Comparison of ENCODE assay signal across 1 cellular context in genomic region chr1:218347713-218348627, GRCh38.
TF ChIP-seq lines count a peak whose summit lies in the region.

No MANE protein-coding gene starts in this region.

TF ChIP-seq in K562, 482 proteins besides CTCF, POLR2A, EP300 and RAD21 (continued from another document):
- no peak for TF ChIP-seq PBX2 (CRISPR knock-in tag; IDR thresholded peaks at IDR 0.05; ENCODE audit: low read depth)
- peak; percentile 53; the same call in 1 of the 2 replicates for TF ChIP-seq PBX2 (tag; conservative IDR thresholded peaks at IDR 0.05; ENCODE audit: low read depth)
- TF ChIP-seq, protein P1, sequence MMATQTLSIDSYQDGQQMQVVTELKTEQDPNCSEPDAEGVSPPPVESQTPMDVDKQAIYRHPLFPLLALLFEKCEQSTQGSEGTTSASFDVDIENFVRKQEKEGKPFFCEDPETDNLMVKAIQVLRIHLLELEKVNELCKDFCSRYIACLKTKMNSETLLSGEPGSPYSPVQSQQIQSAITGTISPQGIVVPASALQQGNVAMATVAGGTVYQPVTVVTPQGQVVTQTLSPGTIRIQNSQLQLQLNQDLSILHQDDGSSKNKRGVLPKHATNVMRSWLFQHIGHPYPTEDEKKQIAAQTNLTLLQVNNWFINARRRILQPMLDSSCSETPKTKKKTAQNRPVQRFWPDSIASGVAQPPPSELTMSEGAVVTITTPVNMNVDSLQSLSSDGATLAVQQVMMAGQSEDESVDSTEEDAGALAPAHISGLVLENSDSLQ (IDR thresholded peaks at IDR 0.05): peak; percentile 30
- TF ChIP-seq POLR2B (IDR thresholded peaks at IDR 0.05; ENCODE audit: low read depth, partially characterized antibody): no peak
- peak; percentile 11 for TF ChIP-seq MEIS2 (IDR thresholded peaks at IDR 0.05; ENCODE audit: partially characterized antibody)
